9 cellular contexts compared by ENCODE assay signal in genomic region chr1:37947364-37947763, GRCh38. TPM values are rescaled to one million over a fixed set of nuclear protein-coding genes. Genes with fewer than 3 reads are reported as not detected.
DNase-seq lines count a peak whose midpoint lies in the region; ATAC-seq and TF ChIP-seq lines count a peak whose summit lies in the region.
"Had no signal": no experiment of that assay in that cellular context is flagged by ENCODE, and none has a peak within 500 bp of the region (broad histone marks: within the 10 kb centered on the region; RNA-seq: fewer than 3 reads in every experiment).

No MANE protein-coding gene starts in this region.

- H3K79me2 ChIP-seq in ACC112 (ENCODE audit: control insufficient read depth, insufficient read depth, low read length, unreplicated experiment) = peaks cover 5% of the 10 kb centered on the region
- no peaks in the 10 kb centered on the region for H3K79me2 ChIP-seq in HCT116 (ENCODE audit: insufficient read depth, low read length)

- RAD21 ChIA-PET in HCT116 (lab: Charles Lee; ENCODE audit: low non-redundant PET in 1 of 2, low total read pairs in 2 of 2, uncharacterized antibody in 2 of 2, unreplicated experiment in 2 of 2) = no interaction called here

- H3K27ac Mint-ChIP-seq in naive thymus-derived CD8-positive, alpha-beta T cell = peak overlapping the region; percentile 83 to 94 (median 90)

- TF ChIP-seq CTCF in HCT116 (IDR thresholded peaks at IDR 0.05 in 2 of 3, conservative IDR thresholded peaks at IDR 0.05 in 1 of 3; ENCODE audit: borderline replicate concordance in 1 of 3, insufficient read depth in 1 of 3, low read depth in 2 of 3, low read length in 2 of 3) (no peak), astrocyte of the cerebellum (IDR thresholded peaks at IDR 0.05; ENCODE audit: low read depth, low read length, missing control alignments) (no peak)

- TF ChIP-seq POLR2A in HCT116 (IDR thresholded peaks at IDR 0.05; ENCODE audit: borderline replicate concordance, extremely low read depth, insufficient read depth, insufficient read length) = no peak

- TF ChIP-seq RAD21 in HCT116 (IDR thresholded peaks at IDR 0.05; ENCODE audit: low read depth) = no peak

- no peak for ATAC-seq in HCT116
- ATAC-seq in naive thymus-derived CD8-positive, alpha-beta T cell = peak in 1 of 2 donors; percentile 27
- no peak for ATAC-seq in GM19455 (IDR thresholded peaks at IDR 0.05; ENCODE audit: unreplicated experiment)
- no peak for ATAC-seq in GM18870 (IDR thresholded peaks at IDR 0.05; ENCODE audit: unreplicated experiment)

- no peaks in the 10 kb centered on the region for H3K9me3 Mint-ChIP-seq in naive thymus-derived CD8-positive, alpha-beta T cell

- peak overlapping the region; percentile 88 to 97 (median 96) for H3K4me3 Mint-ChIP-seq in naive thymus-derived CD8-positive, alpha-beta T cell

- no peaks in the 10 kb centered on the region for H3K9me2 ChIP-seq in HCT116 (ENCODE audit: insufficient read depth)

- POLR2A ChIA-PET in HCT116 (lab: Charles Lee) = interaction anchor here (0.9 kb wide), 1 partner anchor 9 kb away, joined by 3 read pairs; no protein-coding TSS in a partner anchor
- POLR2A ChIA-PET in naive thymus-derived CD8-positive, alpha-beta T cell (lab: Charles Lee) = interaction anchor here (1.1 to 2.4 kb wide), 3 partner anchors 16 to 21 kb away, joined by 3 to 10 read pairs (median 5); no protein-coding TSS in a partner anchor

- H2AFZ ChIP-seq in ACC112 (ENCODE audit: low read length, unreplicated experiment) (peak overlapping the region; percentile 91), HCT116 (ENCODE audit: low read depth, low read length, poor library complexity, severe bottlenecking) (no peak overlapping the region)

- intact Hi-C loops in HCT116 (cut with micrococcal nuclease) = no loop called here

- H3K27ac ChIP-seq in ACC112 (ENCODE audit: low read depth, low read length) (peak overlapping the region; percentile 96), HCT116 (ENCODE audit: low read depth, low read length) (peak overlapping the region; percentile 56)

- H3K27me3 ChIP-seq in ACC112 (ENCODE audit: insufficient read depth, low read length) (no peaks in the 10 kb centered on the region), HCT116 (ENCODE audit: insufficient read depth, low read length) (no peaks in the 10 kb centered on the region)

- H3K36me3 ChIP-seq in ACC112 (ENCODE audit: insufficient read depth, low read length) (no peaks in the 10 kb centered on the region), HCT116 (ENCODE audit: control insufficient read depth in 1 of 2, insufficient read depth in 2 of 2, low read length in 2 of 2) (no peaks in the 10 kb centered on the region)

- DNase-seq in HCT116 (ENCODE audit: low read depth, low spot score) (no peak), astrocyte of the cerebellum (ENCODE audit: low read depth) (no peak), nucleus accumbens (lab: John Stamatoyannopoulos, UW) (no peak), DMS79 (lab: John Stamatoyannopoulos, UW) (no peak)
- no peak for DNase-seq in naive thymus-derived CD8-positive, alpha-beta T cell
- DNase-seq: NCI-H69 had no signal

- no peaks in the 10 kb centered on the region for H3K27me3 Mint-ChIP-seq in naive thymus-derived CD8-positive, alpha-beta T cell

- H3K9ac ChIP-seq in HCT116 (ENCODE audit: low read length) = no peak overlapping the region

- CTCF ChIA-PET in HCT116 (lab: Charles Lee) = no interaction called here

- H3K4me3 ChIP-seq in ACC112 (ENCODE audit: low read depth, low read length) (peak overlapping the region; percentile 86), HCT116 (replicated peaks in 1 of 2; ENCODE audit: low read depth in 1 of 2, low read length in 2 of 2) (peak overlapping the region; percentile 73 to 77), astrocyte of the cerebellum (ENCODE audit: low read depth, low read length) (peak overlapping the region; percentile 70)

- H4K20me1 ChIP-seq in HCT116 (ENCODE audit: insufficient read depth) = no peaks in the 10 kb centered on the region

- peak overlapping the region; percentile 83 for H3K4me2 ChIP-seq in HCT116 (ENCODE audit: low read length)

- BruUV-seq in HCT116 (replicated peaks; lab: Mats Ljungman, UMichigan) = no TSS peak

- peaks cover 9 to 25% (median 18%) of the 10 kb centered on the region in 4 donors for H3K4me1 Mint-ChIP-seq in naive thymus-derived CD8-positive, alpha-beta T cell

- in situ Hi-C loops in astrocyte of the cerebellum (cut with HindIII; ENCODE audit: low sequenced_read_pairs) = no loop called here

- peaks cover 0 to 9% (median 0%) of the 10 kb centered on the region in 3 donors for H3K36me3 Mint-ChIP-seq in naive thymus-derived CD8-positive, alpha-beta T cell

- no peaks in the 10 kb centered on the region for H3K9me3 ChIP-seq in HCT116 (ENCODE audit: control insufficient read depth in 1 of 2, insufficient read depth in 1 of 2, low read depth in 1 of 2, low read length in 2 of 2)

- H3K4me1 ChIP-seq in ACC112 (ENCODE audit: control insufficient read depth, insufficient read depth, low read length, unreplicated experiment) (peaks cover 29% of the 10 kb centered on the region), HCT116 (ENCODE audit: control insufficient read depth in 1 of 2, insufficient read depth in 2 of 2, low read length in 2 of 2) (peaks cover 9 to 41% of the 10 kb centered on the region in 2 experiments; a peak in 3 of 4 replicates)

TF ChIP-seq in HCT116, 20 proteins besides CTCF, POLR2A, EP300 and RAD21:
- TF ChIP-seq SRF (IDR thresholded peaks at IDR 0.05; ENCODE audit: low read depth) (no peak), CEBPB (IDR thresholded peaks at IDR 0.05; ENCODE audit: low read depth) (no peak), JUND (IDR thresholded peaks at IDR 0.05) (no peak), EGR1 (IDR thresholded peaks at IDR 0.05; ENCODE audit: low read depth) (no peak), ELF1 (IDR thresholded peaks at IDR 0.05; ENCODE audit: borderline replicate concordance, low read depth) (no peak), ZFX (IDR thresholded peaks at IDR 0.05) (no peak)

RNA-seq across cellular contexts. Expression of gene INPP5B, which starts 0.5 kb away (rescaled TPM):
- 20.8 TPM for total RNA-seq in HCT116 (2021; ENCODE audit: unreplicated experiment)
- 12.0 and 14.9 TPM in 2 replicates for polyA plus RNA-seq in HCT116 (2012)
- total RNA-seq in naive thymus-derived CD8-positive, alpha-beta T cell = 10 to 100 TPM; 40.8 to 46.7 TPM
- polyA plus RNA-seq in naive thymus-derived CD8-positive, alpha-beta T cell = 10 to 100 TPM; 11.3 to 22.0 (median 18.5) TPM

RNA-seq across cellular contexts. Expression of gene SF3A3, which starts 42.5 kb away (rescaled TPM):
- total RNA-seq in HCT116 (2021; ENCODE audit: unreplicated experiment) = 74.4 TPM
- polyA plus RNA-seq in HCT116 (2012) = 31.9 and 37.4 TPM in 2 replicates
- total RNA-seq in naive thymus-derived CD8-positive, alpha-beta T cell = 10 to 100 TPM; 67.0 to 72.0 TPM
- polyA plus RNA-seq in naive thymus-derived CD8-positive, alpha-beta T cell = 100 to 1,000 TPM in 1 of 3 donors, 10 to 100 TPM in 2; 97.4 to 101 (median 98.1) TPM

RNA-seq across cellular contexts. Expression of gene FHL3, which starts 58.0 kb away (rescaled TPM):
- 22.5 TPM for total RNA-seq in HCT116 (2021; ENCODE audit: unreplicated experiment)
- 27.5 and 29.5 TPM in 2 replicates for polyA plus RNA-seq in HCT116 (2012)
- total RNA-seq in naive thymus-derived CD8-positive, alpha-beta T cell = 10 to 100 TPM; 11.0 to 11.4 TPM
- polyA plus RNA-seq in naive thymus-derived CD8-positive, alpha-beta T cell = 10 to 100 TPM in 1 of 3 donors, 1 to 10 TPM in 2; 4.8 to 12.7 (median 8.1) TPM
